1 cellular context compared by ENCODE assay signal in the genomic region with DNA sequence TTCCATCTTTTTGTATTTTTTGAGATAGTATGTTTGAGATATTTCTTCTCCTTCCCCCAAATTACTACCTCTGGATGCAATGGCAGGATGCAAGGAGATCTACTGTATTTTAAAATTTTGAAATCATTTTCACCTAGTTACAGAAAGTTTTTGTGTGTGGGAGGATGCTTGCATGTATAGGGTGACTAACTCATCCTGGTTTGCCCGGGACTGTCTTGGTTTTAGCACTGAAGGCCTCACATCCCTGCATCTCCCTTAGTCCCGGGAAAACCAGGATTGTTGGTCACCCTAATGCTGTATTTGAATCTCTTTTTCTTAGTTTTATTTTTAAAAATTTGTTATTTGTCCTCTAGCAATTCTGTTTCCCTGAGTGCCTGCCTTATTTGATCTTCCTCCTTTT.
TF ChIP-seq lines count a peak whose summit lies in the region.

No MANE protein-coding gene starts in this region.

TF ChIP-seq in IMR-90, 13 proteins besides CTCF, POLR2A, EP300 and RAD21 (continued from another document):
- TF ChIP-seq CEBPB (IDR thresholded peaks at IDR 0.05; ENCODE audit: low read depth, low read length) (no peak), MAFK (IDR thresholded peaks at IDR 0.05; ENCODE audit: low read depth, low read length) (no peak)
TF ChIP-seq in IMR-90: peak in this region for 0.
